In genomic region chr5:38369692-38370091, GRCh38 we compare ENCODE assay signal across 15 cellular contexts.
"Had no signal": no experiment of that assay in that cellular context is flagged by ENCODE, and none has a peak within 500 bp of the region (broad histone marks: within the 10 kb centered on the region; RNA-seq: fewer than 3 reads in every experiment).

No MANE protein-coding gene starts in this region.

- H3K9me3 Mint-ChIP-seq: activated T-helper 1 cell treated with anti-CD3 and anti-CD28 coated beads, Interleukin-12 subunit alpha, Interleukin-12 subunit beta, Interleukin-2, Interleukin-4 antibody, amounts not matched to agents 30 ng/mL and 10 ng/mL and 1 ng/mL, durations not matched to agents 14 hours and 24 hours and 36 hours; naive thymus-derived CD8-positive, alpha-beta T cell; stimulated activated memory B cell treated with anti-CD40 and anti-IgM and Interleukin-4, amounts not matched to agents 10 μg/mL and 1 μg/mL and 100 μg/mL, for 72 hours had no signal

- H3K4me1 ChIP-seq: breast epithelium, tibial artery had no signal

- H3K27ac ChIP-seq: tibial artery, WERI-Rb-1 had no signal

- H3K36me3 Mint-ChIP-seq: naive thymus-derived CD8-positive, alpha-beta T cell; stimulated activated memory B cell treated with anti-CD40 and anti-IgM and Interleukin-4, amounts not matched to agents 10 μg/mL and 1 μg/mL and 100 μg/mL, for 72 hours had no signal

- H3K36me3 ChIP-seq: breast epithelium, spleen, tibial artery had no signal

- H3K4me3 Mint-ChIP-seq: activated CD8-positive, alpha-beta T cell treated with anti-CD3 and anti-CD28 coated beads, Interleukin-2, amount 10 ng/mL, durations not matched to agents 7 days and 5 days; activated T-helper 1 cell treated with anti-CD3 and anti-CD28 coated beads, Interleukin-12 subunit alpha, Interleukin-12 subunit beta, Interleukin-2, Interleukin-4 antibody, amounts not matched to agents 30 ng/mL and 10 ng/mL and 1 ng/mL, durations not matched to agents 14 hours and 24 hours and 36 hours; naive thymus-derived CD8-positive, alpha-beta T cell; stimulated activated memory B cell treated with anti-CD40 and anti-IgM and Interleukin-4, amounts not matched to agents 10 μg/mL and 1 μg/mL and 100 μg/mL, for 72 hours had no signal

- H3K27me3 Mint-ChIP-seq: stimulated activated memory B cell treated with anti-CD40 and anti-IgM and Interleukin-4, amounts not matched to agents 10 μg/mL and 1 μg/mL and 100 μg/mL, for 72 hours had no signal

- H3K27me3 ChIP-seq: breast epithelium, spleen, tibial artery had no signal

- H3K9me3 ChIP-seq: breast epithelium, spleen, tibial artery had no signal

- ATAC-seq: activated CD8-positive, alpha-beta T cell treated with anti-CD3 and anti-CD28 coated beads, Interleukin-2, amount 10 ng/mL, durations not matched to agents 7 days and 5 days; naive thymus-derived CD8-positive, alpha-beta T cell; stimulated activated memory B cell treated with anti-CD40 and anti-IgM and Interleukin-4, amounts not matched to agents 10 μg/mL and 1 μg/mL and 100 μg/mL, for 72 hours had no signal

- DNase-seq: activated CD4-positive, alpha-beta T cell treated with anti-CD3 and anti-CD28 coated beads for 4 hours; activated CD8-positive, alpha-beta memory T cell treated with anti-CD3 and anti-CD28 coated beads, Interleukin-2, amount 50 U/mL, for 48 hours; activated CD8-positive, alpha-beta T cell treated with anti-CD3 and anti-CD28 coated beads, Interleukin-2, amount 10 ng/mL, durations not matched to agents 7 days and 5 days; activated naive CD4-positive, alpha-beta T cell; aorta; naive thymus-derived CD8-positive, alpha-beta T cell; posterior cingulate gyrus; spleen; stimulated activated CD4-positive, alpha-beta T cell treated with anti-CD3 and anti-CD28 coated beads, Interleukin-1b, Interleukin-23, amount 100 ng/mL, for 48 hours; tibial artery; WERI-Rb-1 had no signal

- H3K4me1 Mint-ChIP-seq: stimulated activated memory B cell treated with anti-CD40 and anti-IgM and Interleukin-4, amounts not matched to agents 10 μg/mL and 1 μg/mL and 100 μg/mL, for 72 hours had no signal

- H3K27ac Mint-ChIP-seq: activated CD8-positive, alpha-beta T cell treated with anti-CD3 and anti-CD28 coated beads, Interleukin-2, amount 10 ng/mL, durations not matched to agents 7 days and 5 days; activated T-helper 1 cell treated with anti-CD3 and anti-CD28 coated beads, Interleukin-12 subunit alpha, Interleukin-12 subunit beta, Interleukin-2, Interleukin-4 antibody, amounts not matched to agents 30 ng/mL and 10 ng/mL and 1 ng/mL, durations not matched to agents 14 hours and 24 hours and 36 hours; stimulated activated memory B cell treated with anti-CD40 and anti-IgM and Interleukin-4, amounts not matched to agents 10 μg/mL and 1 μg/mL and 100 μg/mL, for 72 hours had no signal

- H3K4me3 ChIP-seq: breast epithelium, lung, spleen, tibial artery had no signal
